In genomic region chr16:53018834-53019416, GRCh38 we compare ENCODE assay signal across 18 cellular contexts. TPM values are rescaled to one million over a fixed set of nuclear protein-coding genes. Genes with fewer than 3 reads are reported as not detected.
DNase-seq lines count a peak whose midpoint lies in the region; ATAC-seq, FAIRE-seq and TF ChIP-seq lines count a peak whose summit lies in the region.
"Had no signal": no experiment of that assay in that cellular context is flagged by ENCODE, and none has a peak within 500 bp of the region (broad histone marks: within the 10 kb centered on the region; RNA-seq: fewer than 3 reads in every experiment).

No MANE protein-coding gene starts in this region.

- H3K23ac ChIP-seq in mesendoderm (ENCODE audit: low read length): no peak overlapping the region

- H4K20me1 ChIP-seq in GM12878 (ENCODE audit: control insufficient read depth, insufficient read depth): no peaks in the 10 kb centered on the region
- H4K20me1 ChIP-seq: BLaER1 had no signal

- peak; percentile 56 for DNase-seq in ELF-1 (ENCODE audit: low read depth, low spot score)
- no peak for DNase-seq in GM12878 (ENCODE audit: low read depth, low spot score)
- DNase-seq in mesendoderm: peak; percentile 22
- no peak for DNase-seq in NCI-H510A (lab: John Stamatoyannopoulos, UW)
- DNase-seq: 8988T; CD4-positive, alpha-beta memory T cell; DMS153; DMS79; GF-D8; GM23248; H7 had no signal

- no peak for FAIRE-seq in GM12878 (lab: Jason Lieb, UNC)
- FAIRE-seq: GM19239 had no signal

- intact Hi-C loops in GM12878 (cut with micrococcal nuclease; ENCODE audit: unreplicated experiment): no loop called here

- WGBS in GM12878 (ENCODE audit: insufficient coverage, insufficient replicate concordance, low lambda C conversion rate, missing lambda C conversion rate): 33% methylated on average over 2 of the region's 2 CpGs
- WGBS in mesendoderm (ENCODE audit: extremely low coverage, insufficient coverage, low lambda C conversion rate): no CpG with 5 or more reads among the region's 2 CpGs

- H3K27ac ChIP-seq in HEK293 (ENCODE audit: extremely low read depth, low read depth, low read length) (no peak overlapping the region), GM12878 (ENCODE audit: control insufficient read depth, insufficient read depth) (no peak overlapping the region), mesendoderm (ENCODE audit: low read depth, low read length) (no peak overlapping the region)
- H3K27ac ChIP-seq: BLaER1, GM23248, HL-60 had no signal

- H2AFZ ChIP-seq in GM12878 (ENCODE audit: control insufficient read depth, low read depth, low read length): no peak overlapping the region
- H2AFZ ChIP-seq: GM23248 had no signal

- H3K79me1 ChIP-seq in mesendoderm (ENCODE audit: low read length): no peaks in the 10 kb centered on the region

- RAD21 ChIA-PET in GM12878 (lab: Charles Lee; ENCODE audit: unreplicated experiment): no interaction called here

- no peak for TF ChIP-seq RAD21 in GM12878 (IDR thresholded peaks at IDR 0.05; ENCODE audit: insufficient read depth, low read depth, low read length)

- BruUV-seq in GM12878 (replicated peaks; lab: Mats Ljungman, UMichigan): no TSS peak

- TF ChIP-seq CTCF in HEK293 (tag by site-specific recombination; IDR thresholded peaks at IDR 0.05) (no peak), GM12878 (IDR thresholded peaks at IDR 0.05 in 2 of 3, conservative IDR thresholded peaks at IDR 0.05 in 1 of 3; ENCODE audit: control insufficient read depth in 2 of 3, extremely low read depth in 1 of 3, insufficient read depth in 1 of 3, low read depth in 3 of 3, low read length in 3 of 3) (no peak)

- H3K56ac ChIP-seq in mesendoderm (ENCODE audit: low read length): no peak overlapping the region

- H3K9me3 ChIP-seq in HEK293 (ENCODE audit: control insufficient read depth, insufficient read depth, low read depth, low read length) (no peaks in the 10 kb centered on the region), GM12878 (replicated peaks; ENCODE audit: control insufficient read depth, insufficient read depth, low read length) (no peaks in the 10 kb centered on the region)
- H3K9me3 ChIP-seq: BLaER1 had no signal

- H3K4me1 ChIP-seq in HEK293 (ENCODE audit: control insufficient read depth, insufficient read depth, low read length): no peaks in the 10 kb centered on the region
- no peaks in the 10 kb centered on the region for H3K4me1 ChIP-seq in GM12878 (ENCODE audit: control insufficient read depth, insufficient read depth, low read length)
- H3K4me1 ChIP-seq in mesendoderm (ENCODE audit: control insufficient read depth, low read depth, low read length): no peaks in the 10 kb centered on the region
- H3K4me1 ChIP-seq: BLaER1 had no signal

- no peak overlapping the region for H3K4ac ChIP-seq in mesendoderm (ENCODE audit: low read depth, low read length)

- no peak for TF ChIP-seq EP300 in GM12878 (IDR thresholded peaks at IDR 0.05; ENCODE audit: borderline replicate concordance in 1 of 2, control insufficient read depth in 1 of 2, low read depth in 2 of 2, low read length in 2 of 2)

- CTCF ChIA-PET in HEK293 (lab: Yijun Ruan, JAX) (interaction anchor here (0.6 kb wide), 1 partner anchor 16 kb away, joined by 3 read pairs; no protein-coding TSS in a partner anchor), GM12878 (lab: Yijun Ruan, JAX) (interaction anchor here (0.7 to 1.3 kb wide), 2 partner anchors 8 to 16 kb away, joined by 3 read pairs; no protein-coding TSS in a partner anchor)

- SMC1A ChIA-PET in GM12878 (lab: Charles Lee; ENCODE audit: uncharacterized antibody, unreplicated experiment): interaction anchor here (1.3 kb wide), 1 partner anchor 9 kb away, joined by 4 read pairs; no protein-coding TSS in a partner anchor

- H3K27me3 ChIP-seq in GM12878 (replicated peaks in 1 of 2; ENCODE audit: control insufficient read depth in 2 of 2, insufficient read depth in 2 of 2, low read length in 1 of 2) (no peaks in the 10 kb centered on the region), mesendoderm (ENCODE audit: insufficient read depth, low read length, poor library complexity) (no peaks in the 10 kb centered on the region)
- H3K27me3 ChIP-seq: BLaER1 had no signal

- H4K5ac ChIP-seq in mesendoderm (ENCODE audit: low read length): no peak overlapping the region

- no peak overlapping the region for H4K8ac ChIP-seq in mesendoderm (ENCODE audit: low read depth, low read length)

- no peak overlapping the region for H3K4me2 ChIP-seq in GM12878 (ENCODE audit: control insufficient read depth, insufficient read depth)
- no peak overlapping the region for H3K4me2 ChIP-seq in mesendoderm (ENCODE audit: low read length)
- H3K4me2 ChIP-seq: BLaER1 had no signal

- ATAC-seq in GM12878 (peak; percentile 24; the same call in 1 of the 3 replicates), GM18909 (IDR thresholded peaks at IDR 0.05; ENCODE audit: poor library complexity, unreplicated experiment) (no peak), GM21367 (IDR thresholded peaks at IDR 0.05; ENCODE audit: unreplicated experiment) (no peak)

- H2AK5ac ChIP-seq in mesendoderm (ENCODE audit: low read length): no peak overlapping the region

- TF ChIP-seq POLR2A in GM12878 (IDR thresholded peaks at IDR 0.05; ENCODE audit: low read depth, low read length): no peak

- POLR2A ChIA-PET in HEK293 (lab: Yijun Ruan, JAX): no interaction called here
- POLR2A ChIA-PET in GM12878 (lab: Charles Lee): no interaction called here

- in situ Hi-C loops in GM12878 (cut with MboI): no loop called here

- H2BK15ac ChIP-seq in mesendoderm (replicated peaks; ENCODE audit: low read depth): no peak overlapping the region

- no peak overlapping the region for H2BK120ac ChIP-seq in mesendoderm (ENCODE audit: low read depth, low read length)

- H3K18ac ChIP-seq in mesendoderm (ENCODE audit: low read length): no peak overlapping the region

- H3K36me3 ChIP-seq in HEK293 (ENCODE audit: control insufficient read depth in 2 of 2, insufficient read depth in 1 of 2, low read length in 2 of 2) (no peaks in the 10 kb centered on the region), GM12878 (ENCODE audit: control insufficient read depth in 2 of 2, insufficient read depth in 2 of 2, low read length in 1 of 2) (no peaks in the 10 kb centered on the region), mesendoderm (ENCODE audit: control insufficient read depth, insufficient read depth, low read length) (no peaks in the 10 kb centered on the region)
- H3K36me3 ChIP-seq: BLaER1 had no signal

- no peak overlapping the region for H2BK5ac ChIP-seq in mesendoderm (ENCODE audit: low read length)

- H3K79me2 ChIP-seq in GM12878 (ENCODE audit: control insufficient read depth, insufficient read depth, low read length) (no peaks in the 10 kb centered on the region), mesendoderm (ENCODE audit: control insufficient read depth, insufficient read depth, low read length) (no peaks in the 10 kb centered on the region)

- H3K9ac ChIP-seq in GM12878 (ENCODE audit: control insufficient read depth, insufficient read depth, low read length) (no peak overlapping the region), mesendoderm (ENCODE audit: low read length) (no peak overlapping the region)
- H3K9ac ChIP-seq: BLaER1, GM23248 had no signal

- H3K4me3 ChIP-seq in HEK293 (ENCODE audit: low read depth, low read length) (no peak overlapping the region), GM12878 (no peak overlapping the region), mesendoderm (ENCODE audit: low read length) (no peak overlapping the region)
- H3K4me3 ChIP-seq: BLaER1, GM23248 had no signal

TF ChIP-seq in HEK293, 187 proteins besides CTCF, POLR2A, EP300 and RAD21 (continues in another document):
- TF ChIP-seq ZNF623 (tag by site-specific recombination; IDR thresholded peaks at IDR 0.05): peak; percentile 77

TF ChIP-seq in GM12878, 131 proteins besides CTCF, POLR2A, EP300 and RAD21 (continues in another document):
- TF ChIP-seq PML (IDR thresholded peaks at IDR 0.05; ENCODE audit: low read length): no peak
- no peak for TF ChIP-seq IKZF1 (conservative IDR thresholded peaks at IDR 0.05)
- no peak for TF ChIP-seq BCL11A (IDR thresholded peaks at IDR 0.05; ENCODE audit: low read depth, low read length)

RNA-seq across cellular contexts. Expression of gene CHD9NB, which starts 33.8 kb away (rescaled TPM):
- 1.0 and 1.5 TPM in 2 replicates for total RNA-seq in GM12878 (2013; cell fraction: nucleolus; rRNA removed)
- total RNA-seq in GM12878 (2014; rRNA removed) (0.51 and 0.82 TPM in 2 replicates), GM12878 (2014; rRNA removed; fragmentation: Illumina TruSeq; extraction: Trizol) (0.60 and 1.0 TPM in 2 replicates), GM12878 (2021) (0.58 and 0.69 TPM in 2 replicates)
- polyA plus RNA-seq in GM12878 (2011; ENCODE audit: low read depth): 0.16 TPM
- polyA plus RNA-seq in GM12878 (2011; rRNA removed) (0.76 TPM in 2 replicates), GM12878 (2014; fragmentation: Illumina TruSeq; extraction: Trizol) (0.44 and 0.94 TPM in 2 replicates), GM12878 (2014; fragmentation: Nextera tagmentation; extraction: Ambion mirVana) (under 1 TPM; 0.14 to 0.22 TPM), GM12878 (2014; rRNA removed) (0.56 and 0.63 TPM in 2 replicates), GM12878 (2016; fragmentation: Nextera tagmentation; extraction: Ambion mirVana) (1 to 10 TPM; 1.3 to 1.6 TPM)
- 0.97 and 1.3 TPM in 2 replicates for polyA plus RNA-seq in GM12878 (2011; cell fraction: cytosol; rRNA removed)
- 0.93 and 1.3 TPM in 2 replicates for polyA plus RNA-seq in GM12878 (2011; cell fraction: nucleus; rRNA removed)
- 0.32 and 0.52 TPM in 2 replicates for polyA plus RNA-seq in GM12878 (2012)
- 1.0 and 2.4 TPM in 2 replicates for polyA minus RNA-seq in GM12878 (2011; rRNA and poly(A)+ RNA removed)
- 0.52 and 0.94 TPM in 2 replicates for polyA minus RNA-seq in GM12878 (2011; cell fraction: cytosol; rRNA and poly(A)+ RNA removed)
- 0.60 and 1.7 TPM in 2 replicates for polyA minus RNA-seq in GM12878 (2011; cell fraction: nucleus; rRNA and poly(A)+ RNA removed)
- polyA plus RNA-seq in mesendoderm (2013, experiment 1 of 2): 0.65 TPM
- polyA plus RNA-seq in mesendoderm (2013, experiment 2 of 2): 0.84 TPM
- total RNA-seq: CD4-positive, alpha-beta memory T cell had no signal
- polyA plus RNA-seq: CD14-positive monocyte; CD4-positive, alpha-beta memory T cell had no signal

RNA-seq across cellular contexts. Expression of gene CHD9, which starts 35.9 kb away (rescaled TPM):
- total RNA-seq in GM12878 (2013; cell fraction: nucleolus; rRNA removed): 479 and 542 TPM in 2 replicates
- total RNA-seq in GM12878 (2014; rRNA removed): 33.1 and 35.3 TPM in 2 replicates
- 57.6 and 59.6 TPM in 2 replicates for total RNA-seq in GM12878 (2014; rRNA removed; fragmentation: Illumina TruSeq; extraction: Trizol)
- total RNA-seq in GM12878 (2021): 41.6 and 50.3 TPM in 2 replicates
- polyA plus RNA-seq in GM12878 (2011; ENCODE audit: low read depth): 21.4 TPM
- 51.0 and 71.7 TPM in 2 replicates for polyA plus RNA-seq in GM12878 (2011; rRNA removed)
- polyA plus RNA-seq in GM12878 (2011; cell fraction: cytosol; rRNA removed): 13.6 and 29.4 TPM in 2 replicates
- polyA plus RNA-seq in GM12878 (2011; cell fraction: nucleus; rRNA removed): 34.9 and 45.9 TPM in 2 replicates
- 18.7 and 27.0 TPM in 2 replicates for polyA plus RNA-seq in GM12878 (2012)
- 37.4 and 51.2 TPM in 2 replicates for polyA plus RNA-seq in GM12878 (2014; fragmentation: Illumina TruSeq; extraction: Trizol)
- 10 to 100 TPM; 70.5 to 95.7 TPM for polyA plus RNA-seq in GM12878 (2014; fragmentation: Nextera tagmentation; extraction: Ambion mirVana)
- polyA plus RNA-seq in GM12878 (2014; rRNA removed): 23.6 and 29.2 TPM in 2 replicates
- polyA plus RNA-seq in GM12878 (2016; fragmentation: Nextera tagmentation; extraction: Ambion mirVana): 10 to 100 TPM; 66.1 to 72.1 TPM
- 129 and 207 TPM in 2 replicates for polyA minus RNA-seq in GM12878 (2011; rRNA and poly(A)+ RNA removed)
- polyA minus RNA-seq in GM12878 (2011; cell fraction: cytosol; rRNA and poly(A)+ RNA removed): 19.8 and 19.9 TPM in 2 replicates
- 95.9 and 118 TPM in 2 replicates for polyA minus RNA-seq in GM12878 (2011; cell fraction: nucleus; rRNA and poly(A)+ RNA removed)
- polyA plus RNA-seq in mesendoderm (2013, experiment 1 of 2): 15.7 TPM
- polyA plus RNA-seq in mesendoderm (2013, experiment 2 of 2): 15.7 TPM

Comparison
In these comparisons a context has a peak if more than half of its experiments do, and no peak if none do; other contexts are left out.
1. DNase-seq: peak in ELF-1 (single experiment) and mesendoderm (single experiment); none in GM12878 (single experiment) and NCI-H510A (single experiment).